Comparison of ENCODE assay signal across 8 cellular contexts in genomic region chr13:99496322-99497142, GRCh38. TPM values are rescaled to one million over a fixed set of nuclear protein-coding genes. Genes with fewer than 3 reads are reported as not detected.
DNase-seq lines count a peak whose midpoint lies in the region; ATAC-seq lines count a peak whose summit lies in the region.

No MANE protein-coding gene starts in this region.

- WGBS in thymus: 46% methylated on average over 10 of the region's 10 CpGs

- H3K4me1 ChIP-seq in BLaER1 (peaks cover 50% of the 10 kb centered on the region), thymus (ENCODE audit: control insufficient read depth, insufficient read depth, low read length) (peaks cover 15% of the 10 kb centered on the region)

- ATAC-seq in GM19468 (IDR thresholded peaks at IDR 0.05; ENCODE audit: extremely low read depth, unreplicated experiment) (peak; percentile 26), HG03159 (IDR thresholded peaks at IDR 0.05; ENCODE audit: unreplicated experiment) (no peak)

- no peaks in the 10 kb centered on the region for H3K27me3 ChIP-seq in BLaER1
- no peaks in the 10 kb centered on the region for H3K27me3 ChIP-seq in thymus (ENCODE audit: control insufficient read depth, insufficient read depth)

- H3K4me3 ChIP-seq in BLaER1 (peak overlapping the region; percentile 37; the same call in 1 of the 2 replicates), thymus (ENCODE audit: low read length) (peak overlapping the region; percentile 18)

- H4K20me1 ChIP-seq in BLaER1: no peaks in the 10 kb centered on the region

- H3K36me3 Mint-ChIP-seq in dendritic cell treated with granulocyte-macrophage colony-stimulating factor and Interleukin-4, amounts not matched to agents 40 ng/mL and 50 ng/mL, for 4 days (ENCODE audit: low read depth): peaks cover 7% of the 10 kb centered on the region

- H3K27ac ChIP-seq in BLaER1 (peak overlapping the region; percentile 44; the same call in 1 of the 2 replicates), thymus (ENCODE audit: low read depth) (peak overlapping the region; percentile 78)

- no peak overlapping the region for H3K9ac ChIP-seq in BLaER1

- H3K4me3 Mint-ChIP-seq in dendritic cell treated with granulocyte-macrophage colony-stimulating factor and Interleukin-4, amounts not matched to agents 40 ng/mL and 50 ng/mL, for 4 days: peak overlapping the region; percentile 76

- H3K9me3 Mint-ChIP-seq in dendritic cell treated with granulocyte-macrophage colony-stimulating factor and Interleukin-4, amounts not matched to agents 40 ng/mL and 50 ng/mL, for 4 days: no peaks in the 10 kb centered on the region

- no peaks in the 10 kb centered on the region for H3K27me3 Mint-ChIP-seq in dendritic cell treated with granulocyte-macrophage colony-stimulating factor and Interleukin-4, amounts not matched to agents 40 ng/mL and 50 ng/mL, for 4 days

- intact Hi-C loops in dendritic cell treated with granulocyte-macrophage colony-stimulating factor and Interleukin-4, amounts not matched to agents 40 ng/mL and 50 ng/mL, for 4 days (cut with micrococcal nuclease): no loop called here

- H3K4me1 Mint-ChIP-seq in dendritic cell treated with granulocyte-macrophage colony-stimulating factor and Interleukin-4, amounts not matched to agents 40 ng/mL and 50 ng/mL, for 4 days (ENCODE audit: low read depth): peaks cover 56% of the 10 kb centered on the region

- H3K36me3 ChIP-seq in BLaER1 (no peaks in the 10 kb centered on the region), thymus (ENCODE audit: control insufficient read depth, insufficient read depth) (no peaks in the 10 kb centered on the region)

- peak overlapping the region; percentile 98 for H3K4me2 ChIP-seq in BLaER1

- 0 out of 2 replicates have a peak, but pooled peaks cover 3% of the 10 kb centered on the region for H3K9me3 ChIP-seq in BLaER1
- H3K9me3 ChIP-seq in thymus (ENCODE audit: control insufficient read depth): no peaks in the 10 kb centered on the region

- DNase-seq in HuH-7 (ENCODE audit: low spot score) (peak; percentile 11), myocyte (ENCODE audit: low read depth) (peak; percentile 62)
- peak; percentile 2 to 27 (median 10) for DNase-seq in activated CD4-positive, CD25-positive, alpha-beta regulatory T cell (lab: John Stamatoyannopoulos, UW)

- H3K27ac Mint-ChIP-seq in dendritic cell treated with granulocyte-macrophage colony-stimulating factor and Interleukin-4, amounts not matched to agents 40 ng/mL and 50 ng/mL, for 4 days: peak overlapping the region; percentile 88

RNA-seq across cellular contexts. Expression of gene TM9SF2, which starts 4.7 kb away (rescaled TPM):
- 125 and 133 TPM in 2 replicates for total RNA-seq in myocyte
- polyA plus RNA-seq in myocyte (2012): 81.7 TPM
- polyA plus RNA-seq in thymus: 61.6 TPM

Comparison
In these comparisons a context has a peak if more than half of its experiments do, and no peak if none do; other contexts are left out.
1. DNase-seq: peak in every context shown above with its lines; median percentile 62 in myocyte; 11 in HuH-7; 10 in activated CD4-positive, CD25-positive, alpha-beta regulatory T cell.